Comparison of ENCODE assay signal across 3 cellular contexts in the genomic region with DNA sequence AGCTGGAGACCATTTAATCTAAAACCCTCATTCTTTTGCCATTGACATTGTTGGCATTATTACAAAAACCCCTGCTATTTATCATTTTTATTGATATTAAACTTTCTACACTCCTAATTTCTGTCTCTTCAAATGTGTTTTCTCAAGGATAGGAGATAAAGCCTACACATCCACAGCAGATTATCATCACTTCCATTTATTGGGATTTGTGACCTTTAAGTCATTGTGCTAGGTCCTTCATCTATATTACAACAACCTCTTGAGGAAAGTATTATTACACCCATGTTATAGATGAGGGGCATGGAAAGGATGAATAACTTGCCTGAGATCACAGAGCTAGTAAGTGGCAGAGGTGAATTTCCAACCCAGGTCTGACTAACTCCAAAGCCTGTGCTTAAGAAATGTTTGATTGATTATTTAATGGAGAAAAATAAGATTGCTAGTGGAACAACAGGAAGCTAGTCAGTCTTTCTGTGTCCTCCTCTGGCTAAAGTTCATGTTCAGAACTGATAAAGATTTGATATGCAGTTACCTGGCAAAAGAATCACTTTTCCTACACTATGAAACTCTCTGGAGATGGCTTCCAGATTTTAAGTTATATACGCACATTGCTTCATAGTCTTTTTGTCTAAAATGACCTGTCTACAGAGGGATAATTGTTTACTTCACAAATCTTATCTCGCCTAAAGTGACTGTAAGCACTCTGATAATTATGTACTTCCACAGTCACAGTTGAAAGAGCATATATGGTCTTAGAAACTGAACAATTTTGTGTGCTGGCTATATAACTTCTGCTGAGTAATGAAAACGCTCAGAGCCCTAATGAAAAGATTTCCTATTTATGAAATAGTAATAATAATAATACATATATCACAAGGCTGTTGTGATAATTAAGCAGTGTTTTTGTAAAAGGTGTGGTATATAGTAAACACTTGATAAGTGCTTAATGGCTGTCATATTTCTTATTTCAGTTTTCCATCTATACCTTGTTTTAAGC.
A peak's percentile ranks its signal among the peaks of the same experiment; 100 is the strongest.
TF ChIP-seq lines count a peak whose summit lies in the region.

No MANE protein-coding gene starts in this region.

TF ChIP-seq in K562, 482 proteins besides CTCF, POLR2A, EP300 and RAD21 (continues in another document):
- TF ChIP-seq MTA3 (IDR thresholded peaks at IDR 0.05; ENCODE audit: borderline replicate concordance) = no peak
- no peak for TF ChIP-seq ZNF609 (CRISPR knock-in tag; IDR thresholded peaks at IDR 0.05; ENCODE audit: borderline replicate concordance)
- TF ChIP-seq CBFA2T2 (conservative IDR thresholded peaks at IDR 0.05) = no peak
- TF ChIP-seq ZNF551 (CRISPR knock-in tag; IDR thresholded peaks at IDR 0.05) = no peak
- TF ChIP-seq MAFF (IDR thresholded peaks at IDR 0.05; ENCODE audit: low read length) = peak; percentile 29; the same call in 1 of the 2 replicates
- no peak for TF ChIP-seq ZC3H4 (CRISPR knock-in tag; IDR thresholded peaks at IDR 0.05; ENCODE audit: borderline replicate concordance)
- no peak for TF ChIP-seq MYBL2 (IDR thresholded peaks at IDR 0.05; ENCODE audit: low read depth)
- no peak for TF ChIP-seq MYBL2 (CRISPR knock-in tag; IDR thresholded peaks at IDR 0.05; ENCODE audit: borderline replicate concordance)
- no peak for TF ChIP-seq ZNF174 (CRISPR knock-in tag; IDR thresholded peaks at IDR 0.05)
- TF ChIP-seq, protein P1, sequence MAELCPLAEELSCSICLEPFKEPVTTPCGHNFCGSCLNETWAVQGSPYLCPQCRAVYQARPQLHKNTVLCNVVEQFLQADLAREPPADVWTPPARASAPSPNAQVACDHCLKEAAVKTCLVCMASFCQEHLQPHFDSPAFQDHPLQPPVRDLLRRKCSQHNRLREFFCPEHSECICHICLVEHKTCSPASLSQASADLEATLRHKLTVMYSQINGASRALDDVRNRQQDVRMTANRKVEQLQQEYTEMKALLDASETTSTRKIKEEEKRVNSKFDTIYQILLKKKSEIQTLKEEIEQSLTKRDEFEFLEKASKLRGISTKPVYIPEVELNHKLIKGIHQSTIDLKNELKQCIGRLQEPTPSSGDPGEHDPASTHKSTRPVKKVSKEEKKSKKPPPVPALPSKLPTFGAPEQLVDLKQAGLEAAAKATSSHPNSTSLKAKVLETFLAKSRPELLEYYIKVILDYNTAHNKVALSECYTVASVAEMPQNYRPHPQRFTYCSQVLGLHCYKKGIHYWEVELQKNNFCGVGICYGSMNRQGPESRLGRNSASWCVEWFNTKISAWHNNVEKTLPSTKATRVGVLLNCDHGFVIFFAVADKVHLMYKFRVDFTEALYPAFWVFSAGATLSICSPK (IDR thresholded peaks at IDR 0.05; ENCODE audit: borderline replicate concordance) = no peak
- no peak for TF ChIP-seq HMG20B (CRISPR knock-in tag; IDR thresholded peaks at IDR 0.05)
- no peak for TF ChIP-seq EWSR1 (IDR thresholded peaks at IDR 0.05; ENCODE audit: borderline replicate concordance, low read depth, partially characterized antibody)

TF ChIP-seq in liver, 16 proteins besides CTCF, POLR2A, EP300 and RAD21:
- TF ChIP-seq, protein P2, sequence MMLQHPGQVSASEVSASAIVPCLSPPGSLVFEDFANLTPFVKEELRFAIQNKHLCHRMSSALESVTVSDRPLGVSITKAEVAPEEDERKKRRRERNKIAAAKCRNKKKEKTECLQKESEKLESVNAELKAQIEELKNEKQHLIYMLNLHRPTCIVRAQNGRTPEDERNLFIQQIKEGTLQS (IDR thresholded peaks at IDR 0.05) = no peak
- TF ChIP-seq RXRA (IDR thresholded peaks at IDR 0.05) (peak in 1 of 2 donors; percentile 42), REST (IDR thresholded peaks at IDR 0.05) (no peak), MAX (IDR thresholded peaks at IDR 0.05) (no peak), JUND (IDR thresholded peaks at IDR 0.05) (peak in 1 of 2 donors; percentile 52), NR2F2 (IDR thresholded peaks at IDR 0.05) (no peak), HNF4G (IDR thresholded peaks at IDR 0.05) (no peak), HNF4A (conservative IDR thresholded peaks at IDR 0.05) (peak; percentile 39 to 68), GABPA (IDR thresholded peaks at IDR 0.05 in 1 of 2, conservative IDR thresholded peaks at IDR 0.05 in 1 of 2) (peak in 1 of 2 donors; percentile 21)
- TF ChIP-seq, protein P3, sequence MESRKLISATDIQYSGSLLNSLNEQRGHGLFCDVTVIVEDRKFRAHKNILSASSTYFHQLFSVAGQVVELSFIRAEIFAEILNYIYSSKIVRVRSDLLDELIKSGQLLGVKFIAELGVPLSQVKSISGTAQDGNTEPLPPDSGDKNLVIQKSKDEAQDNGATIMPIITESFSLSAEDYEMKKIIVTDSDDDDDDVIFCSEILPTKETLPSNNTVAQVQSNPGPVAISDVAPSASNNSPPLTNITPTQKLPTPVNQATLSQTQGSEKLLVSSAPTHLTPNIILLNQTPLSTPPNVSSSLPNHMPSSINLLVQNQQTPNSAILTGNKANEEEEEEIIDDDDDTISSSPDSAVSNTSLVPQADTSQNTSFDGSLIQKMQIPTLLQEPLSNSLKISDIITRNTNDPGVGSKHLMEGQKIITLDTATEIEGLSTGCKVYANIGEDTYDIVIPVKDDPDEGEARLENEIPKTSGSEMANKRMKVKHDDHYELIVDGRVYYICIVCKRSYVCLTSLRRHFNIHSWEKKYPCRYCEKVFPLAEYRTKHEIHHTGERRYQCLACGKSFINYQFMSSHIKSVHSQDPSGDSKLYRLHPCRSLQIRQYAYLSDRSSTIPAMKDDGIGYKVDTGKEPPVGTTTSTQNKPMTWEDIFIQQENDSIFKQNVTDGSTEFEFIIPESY (IDR thresholded peaks at IDR 0.05) = no peak

TF ChIP-seq in SK-N-SH treated with all-trans-retinoic acid at 6 μM for 48 hours, 23 proteins besides CTCF, POLR2A, EP300 and RAD21:
- no peak for TF ChIP-seq CSDC2 (CRISPR knock-in tag; IDR thresholded peaks at IDR 0.05)
- TF ChIP-seq PPARA (CRISPR knock-in tag; IDR thresholded peaks at IDR 0.05; ENCODE audit: borderline replicate concordance) = no peak
- TF ChIP-seq TOX (CRISPR knock-in tag; IDR thresholded peaks at IDR 0.05; ENCODE audit: borderline replicate concordance) = no peak
- no peak for TF ChIP-seq CSRNP3 (CRISPR knock-in tag; IDR thresholded peaks at IDR 0.05)
- TF ChIP-seq ZFP30 (CRISPR knock-in tag; IDR thresholded peaks at IDR 0.05) = no peak
- TF ChIP-seq ZFP3 (CRISPR knock-in tag; IDR thresholded peaks at IDR 0.05) = no peak
- TF ChIP-seq, protein P4, sequence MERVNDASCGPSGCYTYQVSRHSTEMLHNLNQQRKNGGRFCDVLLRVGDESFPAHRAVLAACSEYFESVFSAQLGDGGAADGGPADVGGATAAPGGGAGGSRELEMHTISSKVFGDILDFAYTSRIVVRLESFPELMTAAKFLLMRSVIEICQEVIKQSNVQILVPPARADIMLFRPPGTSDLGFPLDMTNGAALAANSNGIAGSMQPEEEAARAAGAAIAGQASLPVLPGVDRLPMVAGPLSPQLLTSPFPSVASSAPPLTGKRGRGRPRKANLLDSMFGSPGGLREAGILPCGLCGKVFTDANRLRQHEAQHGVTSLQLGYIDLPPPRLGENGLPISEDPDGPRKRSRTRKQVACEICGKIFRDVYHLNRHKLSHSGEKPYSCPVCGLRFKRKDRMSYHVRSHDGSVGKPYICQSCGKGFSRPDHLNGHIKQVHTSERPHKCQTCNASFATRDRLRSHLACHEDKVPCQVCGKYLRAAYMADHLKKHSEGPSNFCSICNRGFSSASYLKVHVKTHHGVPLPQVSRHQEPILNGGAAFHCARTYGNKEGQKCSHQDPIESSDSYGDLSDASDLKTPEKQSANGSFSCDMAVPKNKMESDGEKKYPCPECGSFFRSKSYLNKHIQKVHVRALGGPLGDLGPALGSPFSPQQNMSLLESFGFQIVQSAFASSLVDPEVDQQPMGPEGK (CRISPR knock-in tag; IDR thresholded peaks at IDR 0.05; ENCODE audit: borderline replicate concordance) = no peak
- TF ChIP-seq ZNF565 (CRISPR knock-in tag; conservative IDR thresholded peaks at IDR 0.05; ENCODE audit: low read depth) = no peak
- no peak for TF ChIP-seq ZNF70 (CRISPR knock-in tag; IDR thresholded peaks at IDR 0.05)
- no peak for TF ChIP-seq GLIS3 (CRISPR knock-in tag; IDR thresholded peaks at IDR 0.05)
- TF ChIP-seq ISL1 (CRISPR knock-in tag; IDR thresholded peaks at IDR 0.05) = no peak
- no peak for TF ChIP-seq ZC3H10 (CRISPR knock-in tag; IDR thresholded peaks at IDR 0.05)
- TF ChIP-seq RARB (CRISPR knock-in tag; IDR thresholded peaks at IDR 0.05) = no peak
- no peak for TF ChIP-seq OSR1 (CRISPR knock-in tag; IDR thresholded peaks at IDR 0.05)
- no peak for TF ChIP-seq POU6F1 (CRISPR knock-in tag; IDR thresholded peaks at IDR 0.05; ENCODE audit: borderline replicate concordance, low read depth)
- no peak for TF ChIP-seq BACH2 (CRISPR knock-in tag; IDR thresholded peaks at IDR 0.05; ENCODE audit: borderline replicate concordance)
- TF ChIP-seq, protein P5, sequence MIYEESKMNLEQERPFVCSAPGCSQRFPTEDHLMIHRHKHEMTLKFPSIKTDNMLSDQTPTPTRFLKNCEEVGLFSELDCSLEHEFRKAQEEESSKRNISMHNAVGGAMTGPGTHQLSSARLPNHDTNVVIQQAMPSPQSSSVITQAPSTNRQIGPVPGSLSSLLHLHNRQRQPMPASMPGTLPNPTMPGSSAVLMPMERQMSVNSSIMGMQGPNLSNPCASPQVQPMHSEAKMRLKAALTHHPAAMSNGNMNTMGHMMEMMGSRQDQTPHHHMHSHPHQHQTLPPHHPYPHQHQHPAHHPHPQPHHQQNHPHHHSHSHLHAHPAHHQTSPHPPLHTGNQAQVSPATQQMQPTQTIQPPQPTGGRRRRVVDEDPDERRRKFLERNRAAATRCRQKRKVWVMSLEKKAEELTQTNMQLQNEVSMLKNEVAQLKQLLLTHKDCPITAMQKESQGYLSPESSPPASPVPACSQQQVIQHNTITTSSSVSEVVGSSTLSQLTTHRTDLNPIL (CRISPR knock-in tag; IDR thresholded peaks at IDR 0.05; ENCODE audit: low read depth) = no peak
